In the genomic region with DNA sequence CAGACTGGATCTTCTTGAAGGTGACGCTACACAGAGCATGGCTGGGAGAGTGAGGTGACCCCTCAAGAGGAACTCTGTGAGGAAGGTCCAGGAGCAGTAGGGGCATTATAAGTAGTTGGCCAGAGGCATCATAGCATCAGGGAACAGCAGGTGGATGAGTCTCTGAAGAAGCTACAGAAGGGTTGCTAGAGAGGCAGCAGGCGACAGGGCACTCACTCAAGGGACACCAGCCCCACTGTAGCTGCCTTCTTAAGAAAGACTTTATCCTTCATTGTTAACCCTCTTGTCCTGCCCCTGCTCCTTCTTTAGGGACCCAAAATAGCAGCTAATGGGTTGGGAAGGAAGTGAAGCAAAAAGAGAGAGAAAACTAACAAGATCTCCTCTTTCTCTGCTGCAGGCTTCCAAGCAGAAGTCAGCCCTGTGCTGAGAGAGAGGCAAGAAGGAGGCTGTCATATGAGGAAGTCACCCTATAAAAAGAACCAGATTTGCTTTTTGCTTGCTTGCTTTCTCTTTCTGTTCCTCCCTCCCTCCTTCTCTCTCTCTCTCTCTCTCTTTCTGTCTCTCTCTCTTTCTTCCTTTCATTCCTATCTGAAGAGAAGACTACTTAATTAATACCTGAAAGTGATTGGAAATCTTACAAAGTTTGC, we compare ENCODE assay signal across 10 cellular contexts. TPM values are rescaled to one million over a fixed set of nuclear protein-coding genes. Genes with fewer than 3 reads are reported as not detected.
DNase-seq lines count a peak whose midpoint lies in the region; ATAC-seq and TF ChIP-seq lines count a peak whose summit lies in the region.
"Had no signal": no experiment of that assay in that cellular context is flagged by ENCODE, and none has a peak within 500 bp of the region (broad histone marks: within the 10 kb centered on the region; RNA-seq: fewer than 3 reads in every experiment).

No MANE protein-coding gene starts in this region.

- H3K4me3 ChIP-seq in ovary = no peak overlapping the region
- H3K4me3 ChIP-seq: esophagus squamous epithelium had no signal

- intact Hi-C loops in ovary (cut with DNase I) = no loop called here

- 81 to 84% (median 83%) methylated on average over 2 of the region's 2 CpGs for WGBS in ovary, 3 donors

- peak overlapping the region; percentile 12 for H3K27ac Mint-ChIP-seq in activated naive CD8-positive, alpha-beta T cell treated with anti-CD3 and anti-CD28 coated beads, Interleukin-2, amount 50 U/mL, for 24 hours

- no peaks in the 10 kb centered on the region for H3K9me3 ChIP-seq in ovary
- H3K9me3 ChIP-seq: esophagus squamous epithelium had no signal

- peaks cover 8% of the 10 kb centered on the region for H3K4me1 Mint-ChIP-seq in activated naive CD8-positive, alpha-beta T cell treated with anti-CD3 and anti-CD28 coated beads, Interleukin-2, amount 50 U/mL, for 24 hours

- peak; percentile 87 for ATAC-seq in GM21390 (IDR thresholded peaks at IDR 0.05; ENCODE audit: unreplicated experiment)
- peak; percentile 82 for ATAC-seq in HG03378 (IDR thresholded peaks at IDR 0.05; ENCODE audit: unreplicated experiment)
- no peak for ATAC-seq in activated naive CD8-positive, alpha-beta T cell treated with anti-CD3 and anti-CD28 coated beads, Interleukin-2, amount 50 U/mL, for 24 hours

- no peaks in the 10 kb centered on the region for H3K9me3 Mint-ChIP-seq in activated naive CD8-positive, alpha-beta T cell treated with anti-CD3 and anti-CD28 coated beads, Interleukin-2, amount 50 U/mL, for 24 hours

- H3K27me3 Mint-ChIP-seq in activated naive CD8-positive, alpha-beta T cell treated with anti-CD3 and anti-CD28 coated beads, Interleukin-2, amount 50 U/mL, for 24 hours = peaks cover 4% of the 10 kb centered on the region

- no peaks in the 10 kb centered on the region for H3K36me3 Mint-ChIP-seq in activated naive CD8-positive, alpha-beta T cell treated with anti-CD3 and anti-CD28 coated beads, Interleukin-2, amount 50 U/mL, for 24 hours (ENCODE audit: low read depth)

- peak; percentile 38 for DNase-seq in GM10266 (ENCODE audit: extremely low spot score)
- DNase-seq in activated naive CD8-positive, alpha-beta T cell treated with anti-CD3 and anti-CD28 coated beads, Interleukin-2, amount 50 U/mL, for 24 hours = no peak
- no peak for DNase-seq in NCI-H2029 treated with DMSO at 0.1 percent for 48 hours (lab: John Stamatoyannopoulos, UW)
- DNase-seq in ecto neural progenitor cell (ENCODE audit: low spot score) = no peak
- DNase-seq in NCI-H2029 (lab: John Stamatoyannopoulos, UW) = no peak
- DNase-seq in ovary = no peak
- DNase-seq: esophagus squamous epithelium had no signal

- no peak for TF ChIP-seq POLR2A in ovary (IDR thresholded peaks at IDR 0.05)

- H3K4me3 Mint-ChIP-seq in activated naive CD8-positive, alpha-beta T cell treated with anti-CD3 and anti-CD28 coated beads, Interleukin-2, amount 50 U/mL, for 24 hours = no peak overlapping the region

- H3K27me3 ChIP-seq in ovary = no peaks in the 10 kb centered on the region
- H3K27me3 ChIP-seq: esophagus squamous epithelium had no signal

- H3K4me1 ChIP-seq in ovary (ENCODE audit: insufficient read depth) = no peaks in the 10 kb centered on the region
- H3K4me1 ChIP-seq: esophagus squamous epithelium had no signal

- no peak overlapping the region for H3K27ac ChIP-seq in ovary
- H3K27ac ChIP-seq: esophagus squamous epithelium had no signal

- TF ChIP-seq EP300 in ovary (IDR thresholded peaks at IDR 0.05) = no peak

- TF ChIP-seq CTCF in GM10266 (IDR thresholded peaks at IDR 0.05; ENCODE audit: control insufficient read depth, insufficient read depth, low read depth, missing control alignments) = no peak
- no peak for TF ChIP-seq CTCF in ovary (IDR thresholded peaks at IDR 0.05)

- H3K36me3 ChIP-seq in ovary = no peaks in the 10 kb centered on the region
- H3K36me3 ChIP-seq: esophagus squamous epithelium had no signal

RNA-seq across cellular contexts. Expression of gene CD5L, which starts 7.7 kb away (rescaled TPM):
- total RNA-seq in ovary = under 1 TPM in 1 of 7 donors, not detected in 6; 0.10 TPM
- polyA plus RNA-seq in ovary = under 1 TPM in 1 of 2 donors, not detected in 1; 0.45 TPM
- polyA plus RNA-seq: keratinocyte had no signal

RNA-seq across cellular contexts. Expression of gene FCRL1, which starts 29.4 kb away (rescaled TPM):
- under 1 TPM in 1 of 7 donors, not detected in 6; 0.65 TPM for total RNA-seq in ovary
- under 1 TPM in 1 of 2 donors, not detected in 1; 0.08 TPM for polyA plus RNA-seq in ovary
- total RNA-seq: esophagus squamous epithelium had no signal
- polyA plus RNA-seq: keratinocyte had no signal
